ENCODE assay signal across 17 cellular contexts in the genomic region with DNA sequence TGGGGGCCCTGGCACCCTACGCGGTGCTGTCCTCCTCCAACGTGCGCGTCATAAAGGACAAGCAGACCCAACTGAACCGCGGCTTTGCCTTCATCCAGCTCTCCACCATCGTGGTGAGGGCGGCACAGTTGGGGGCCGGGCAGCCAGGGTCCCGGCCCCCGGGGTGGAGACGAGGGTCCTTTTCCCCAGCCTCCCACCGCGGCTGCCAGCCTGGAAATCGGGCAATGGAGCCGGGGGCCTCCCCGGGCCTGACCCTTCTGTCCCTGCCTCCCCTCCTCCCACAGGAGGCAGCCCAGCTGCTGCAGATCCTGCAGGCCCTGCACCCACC. TPM values are rescaled to one million over a fixed set of nuclear protein-coding genes. Genes with fewer than 3 reads are reported as not detected.
A peak's percentile ranks its signal among the peaks of the same experiment; 100 is the strongest.
DNase-seq lines count a peak whose midpoint lies in the region; TF ChIP-seq lines count a peak whose summit lies in the region.
"Had no signal": no experiment of that assay in that cellular context is flagged by ENCODE, and none has a peak within 500 bp of the region (broad histone marks: within the 10 kb centered on the region; RNA-seq: fewer than 3 reads in every experiment).

No MANE protein-coding gene starts in this region.

- POLR2A ChIA-PET in MCF 10A (lab: Yijun Ruan, JAX) = interaction anchor here (0.6 to 1.2 kb wide), 2 partner anchors 38 to 997 kb away, joined by 3 to 4 read pairs; no protein-coding TSS in a partner anchor

- BruUV-seq in MCF 10A (replicated peaks; lab: Mats Ljungman, UMichigan) = no TSS peak

- H3K36me3 ChIP-seq in breast epithelium (no peaks in the 10 kb centered on the region), spleen (peaks cover 0 to 100% (median 76%) of the 10 kb centered on the region in 6 donors)
- peaks cover 67% of the 10 kb centered on the region for H3K36me3 ChIP-seq in effector memory CD4-positive, alpha-beta T cell (ENCODE audit: control insufficient read depth, insufficient read depth, low read length)

- TF ChIP-seq POLR2A in breast epithelium (IDR thresholded peaks at IDR 0.05) (no peak), spleen (IDR thresholded peaks at IDR 0.05) (no peak)

- TF ChIP-seq CTCF in breast epithelium (IDR thresholded peaks at IDR 0.05) = no peak
- no peak for TF ChIP-seq CTCF in MCF 10A (IDR thresholded peaks at IDR 0.05; ENCODE audit: unreplicated experiment)
- TF ChIP-seq CTCF in chondrocyte (IDR thresholded peaks at IDR 0.05) = no peak
- no peak for TF ChIP-seq CTCF in spleen (IDR thresholded peaks at IDR 0.05 in 8 of 11, conservative IDR thresholded peaks at IDR 0.05 in 3 of 11)

- H3K9me3 Mint-ChIP-seq in MCF 10A (ENCODE audit: unreplicated experiment) = no peaks in the 10 kb centered on the region
- H3K9me3 Mint-ChIP-seq in chondrocyte (ENCODE audit: low read depth) = no peaks in the 10 kb centered on the region
- H3K9me3 Mint-ChIP-seq: CD8-positive, alpha-beta T cell; GM23338 had no signal

- H3K9me3 ChIP-seq in breast epithelium (no peaks in the 10 kb centered on the region), spleen (no peaks in the 10 kb centered on the region)
- no peaks in the 10 kb centered on the region for H3K9me3 ChIP-seq in effector memory CD4-positive, alpha-beta T cell (ENCODE audit: control insufficient read depth, low read length)
- H3K9me3 ChIP-seq: BLaER1 had no signal

- H3K27me3 ChIP-seq in breast epithelium (peaks cover 0 to 93% of the 10 kb centered on the region in 2 donors), spleen (replicated peaks in 1 of 7) (peaks cover 0 to 18% (median 0%) of the 10 kb centered on the region in 7 donors)
- no peaks in the 10 kb centered on the region for H3K27me3 ChIP-seq in effector memory CD4-positive, alpha-beta T cell (replicated peaks; ENCODE audit: control insufficient read depth, insufficient read depth, low read length, poor library complexity, severe bottlenecking)

- intact Hi-C loops in breast epithelium (cut with DNase I; ENCODE audit: low total_unique reads) (no loop called here), MCF 10A (cut with micrococcal nuclease) (no loop called here), spleen (cut with DNase I; ENCODE audit: low total_unique reads) (no loop called here)

- WGBS in spleen, 5 donors = 90 to 94% (median 92%) methylated on average over 5 to 18 of the region's 18 CpGs; no CpG with 5 or more reads in 1 of the 5 donors

- H3K27ac Mint-ChIP-seq in MCF 10A (ENCODE audit: low read depth, unreplicated experiment) (no peak overlapping the region), chondrocyte (ENCODE audit: unreplicated experiment) (no peak overlapping the region)
- H3K27ac Mint-ChIP-seq: CD8-positive, alpha-beta T cell; GM23338 had no signal

- H3K4me1 ChIP-seq in breast epithelium (no peaks in the 10 kb centered on the region), spleen (no peaks in the 10 kb centered on the region)
- H3K4me1 ChIP-seq in effector memory CD4-positive, alpha-beta T cell (ENCODE audit: control insufficient read depth, insufficient read depth, low read length, poor library complexity, severe bottlenecking) = no peaks in the 10 kb centered on the region
- H3K4me1 ChIP-seq: BLaER1 had no signal

- H3K4me3 Mint-ChIP-seq in MCF 10A (ENCODE audit: unreplicated experiment) (no peak overlapping the region), chondrocyte (ENCODE audit: unreplicated experiment) (no peak overlapping the region)
- H3K4me3 Mint-ChIP-seq: CD8-positive, alpha-beta T cell; GM23338 had no signal

- DNase-seq in breast epithelium (ENCODE audit: low spot score in 2 of 2) (no peak), MCF 10A (ENCODE audit: unreplicated experiment) (no peak), chondrocyte (ENCODE audit: low spot score) (peak; percentile 84), islet precursor cell (peak; percentile 36), spleen (peak; percentile 63), DMS114 treated with DMSO at 0.1 percent for 48 hours (lab: John Stamatoyannopoulos, UW; ENCODE audit: unreplicated experiment) (no peak)
- DNase-seq in activated naive CD4-positive, alpha-beta T cell treated with Interleukin-2 at 50 U/mL for 16 hours = no peak
- DNase-seq in effector memory CD4-positive, alpha-beta T cell = no peak
- DNase-seq: CD8-positive, alpha-beta T cell; DMS79; KBM-7; NCI-H1436; NCI-H2029 treated with DMSO at 0.1 percent for 48 hours; NCI-H2171 treated with DMSO at 0.1 percent for 48 hours; NCI-H446 treated with DMSO at 0.1 percent for 48 hours had no signal

- peaks cover 19% of the 10 kb centered on the region for H3K4me1 Mint-ChIP-seq in MCF 10A (ENCODE audit: insufficient read depth, unreplicated experiment)
- peaks cover 3% of the 10 kb centered on the region for H3K4me1 Mint-ChIP-seq in chondrocyte (ENCODE audit: low read depth)
- H3K4me1 Mint-ChIP-seq: GM23338 had no signal

- H3K27ac ChIP-seq in breast epithelium (peak overlapping the region; percentile 43 to 56), spleen (no peak overlapping the region)
- no peak overlapping the region for H3K27ac ChIP-seq in effector memory CD4-positive, alpha-beta T cell (ENCODE audit: insufficient read depth, low read length, poor library complexity, severe bottlenecking)
- H3K27ac ChIP-seq: BLaER1 had no signal

- H3K27me3 Mint-ChIP-seq in MCF 10A (ENCODE audit: insufficient read depth, unreplicated experiment) (peaks cover 94% of the 10 kb centered on the region), chondrocyte (ENCODE audit: low read depth) (no peaks in the 10 kb centered on the region)

- H3K36me3 Mint-ChIP-seq in MCF 10A (ENCODE audit: insufficient read depth, unreplicated experiment) (peaks cover 47% of the 10 kb centered on the region), chondrocyte (ENCODE audit: low read depth) (peaks cover 10% of the 10 kb centered on the region)

- CTCF ChIA-PET in MCF 10A (lab: Yijun Ruan, JAX) = no interaction called here

- H3K4me3 ChIP-seq in breast epithelium (no peak overlapping the region), spleen (no peak overlapping the region)
- H3K4me3 ChIP-seq in effector memory CD4-positive, alpha-beta T cell (ENCODE audit: insufficient read depth, low read depth, low read length, poor library complexity, severe bottlenecking) = no peak overlapping the region
- H3K4me3 ChIP-seq: BLaER1, GM23338 had no signal

RNA-seq across cellular contexts. Expression of a gene that starts 13.7 kb away (rescaled TPM):
- 100 to 1,000 TPM; 109 to 149 (median 141) TPM for total RNA-seq in breast epithelium
- 248 and 293 TPM in 2 replicates for total RNA-seq in MCF 10A (2022)
- total RNA-seq in chondrocyte = 299 to 312 TPM (median 311 TPM) in 3 replicates
- 100 to 1,000 TPM; 172 to 207 (median 194) TPM for total RNA-seq in spleen
- polyA plus RNA-seq in spleen = 10 to 100 TPM; 57.7 to 92.8 (median 88.9) TPM

RNA-seq across cellular contexts. Expression of a gene that starts 34.9 kb away (rescaled TPM):
- total RNA-seq in breast epithelium (10 to 100 TPM; 28.2 to 33.1 (median 31.0) TPM), MCF 10A (2022) (63.3 and 69.5 TPM in 2 replicates), chondrocyte (29.0 to 36.3 TPM (median 29.6 TPM) in 3 replicates), spleen (10 to 100 TPM; 24.5 to 38.4 (median 30.9) TPM)
- polyA plus RNA-seq in spleen = 10 to 100 TPM; 21.6 to 34.7 (median 27.7) TPM

RNA-seq across cellular contexts. Expression of a gene that starts 35.4 kb away (rescaled TPM):
- total RNA-seq in breast epithelium (10 to 100 TPM; 49.3 to 61.0 (median 54.4) TPM), MCF 10A (2022) (91.8 and 98.5 TPM in 2 replicates), chondrocyte (60.7 to 65.4 TPM (median 60.8 TPM) in 3 replicates), spleen (10 to 100 TPM; 42.7 to 68.1 (median 51.8) TPM)
- polyA plus RNA-seq in spleen = 10 to 100 TPM; 52.6 to 88.7 (median 77.5) TPM

RNA-seq across cellular contexts. Expression of a gene that starts 38.6 kb away (rescaled TPM):
- total RNA-seq in breast epithelium (10 to 100 TPM; 65.9 to 80.2 (median 73.1) TPM), MCF 10A (2022) (138 and 189 TPM in 2 replicates), chondrocyte (172 to 183 TPM (median 179 TPM) in 3 replicates), spleen (10 to 100 TPM; 51.7 to 75.3 (median 60.0) TPM)
- polyA plus RNA-seq in spleen = 10 to 100 TPM; 18.4 to 37.9 (median 28.8) TPM

RNA-seq across cellular contexts. Expression of a gene that starts 52.9 kb away (rescaled TPM):
- 10 to 100 TPM; 21.3 to 42.0 (median 29.4) TPM for total RNA-seq in breast epithelium
- total RNA-seq in MCF 10A (2022) = 19.9 and 20.3 TPM in 2 replicates
- 151 to 189 TPM (median 157 TPM) in 3 replicates for total RNA-seq in chondrocyte
- 10 to 100 TPM; 46.2 to 91.5 (median 70.9) TPM for total RNA-seq in spleen
- polyA plus RNA-seq in spleen = 10 to 100 TPM; 19.9 to 35.2 (median 31.5) TPM

Comparison
In these comparisons a context has a peak if more than half of its experiments do, and no peak if none do; other contexts are left out.
1. DNase-seq: peak in chondrocyte (single experiment), islet precursor cell (single experiment) and spleen (single experiment); none in breast epithelium (0 of 2), MCF 10A (single experiment), activated naive CD4-positive, alpha-beta T cell treated with Interleukin-2 at 50 U/mL for 16 hours (single experiment), effector memory CD4-positive, alpha-beta T cell (0 of 3) and DMS114 treated with DMSO at 0.1 percent for 48 hours (single experiment).
2. H3K27ac ChIP-seq: peak in breast epithelium (2 of 2); none in spleen (0 of 8) and effector memory CD4-positive, alpha-beta T cell (single experiment).